19 cellular contexts compared by ENCODE assay signal in genomic region chr2:205833874-205834273, GRCh38.
DNase-seq lines count a peak whose midpoint lies in the region; ATAC-seq and TF ChIP-seq lines count a peak whose summit lies in the region.
"Had no signal": no experiment of that assay in that cellular context is flagged by ENCODE, and none has a peak within 500 bp of the region (broad histone marks: within the 10 kb centered on the region; RNA-seq: fewer than 3 reads in every experiment).

No MANE protein-coding gene starts in this region.

- H3K4me3 ChIP-seq in adipocyte (ENCODE audit: low read length) (no peak overlapping the region), uterus (no peak overlapping the region), SK-N-SH (ENCODE audit: low read depth in 2 of 2, low read length in 1 of 2) (no peak overlapping the region)
- H3K4me3 ChIP-seq: A549; BLaER1 treated with 17β-estradiol and CSF1 and Interleukin-3, amounts not matched to agents 10 nM and 100 nM; GM12878 had no signal

- intact Hi-C loops in sciatic nerve (cut with DNase I): no loop called here
- intact Hi-C loops in uterus (cut with DNase I; ENCODE audit: low total_unique reads): no loop called here

- H3K27me3 ChIP-seq in adipocyte (replicated peaks; ENCODE audit: control insufficient read depth, insufficient read depth, low read length) (peaks cover 20% of the 10 kb centered on the region), uterus (no peaks in the 10 kb centered on the region), SK-N-SH (ENCODE audit: insufficient read depth) (no peaks in the 10 kb centered on the region)
- H3K27me3 ChIP-seq: BLaER1 treated with 17β-estradiol and CSF1 and Interleukin-3, amounts not matched to agents 10 nM and 100 nM had no signal

- no peak overlapping the region for H3K4me3 Mint-ChIP-seq in nephron
- H3K4me3 Mint-ChIP-seq: B cell; CD4-positive, alpha-beta T cell; CD8-positive, alpha-beta T cell had no signal

- no peaks in the 10 kb centered on the region for H3K27me3 Mint-ChIP-seq in nephron (ENCODE audit: low read depth)

- H3K9me3 Mint-ChIP-seq in nephron: peaks cover 10% of the 10 kb centered on the region
- H3K9me3 Mint-ChIP-seq: CD4-positive, alpha-beta T cell; CD8-positive, alpha-beta T cell had no signal

- POLR2A ChIA-PET in SK-N-SH (lab: Yijun Ruan, JAX): no interaction called here

- WGBS in SK-N-SH (ENCODE audit: low lambda C conversion rate): 13% methylated on average over 2 of the region's 2 CpGs

- DNase-seq in adipocyte (ENCODE audit: low read depth) (peak; percentile 23), sciatic nerve (ENCODE audit: low spot score) (no peak), uterus (no peak), SK-N-SH (no peak)
- no peak for DNase-seq in activated T-cell treated with anti-CD3 and anti-CD28 coated beads, Interleukin-2, amount 50 U/mL, for 1 hour
- DNase-seq: AML-193; Caco-2; Calu3; CD4-positive, alpha-beta T cell; CD8-positive, alpha-beta T cell; DMS79 treated with DMSO at 0.1 percent for 48 hours had no signal

- peaks cover 60% of the 10 kb centered on the region for H3K4me1 Mint-ChIP-seq in nephron
- H3K4me1 Mint-ChIP-seq: B cell had no signal

- no peaks in the 10 kb centered on the region for H3K36me3 ChIP-seq in adipocyte (ENCODE audit: control insufficient read depth, insufficient read depth, low read length, severe bottlenecking)
- no peaks in the 10 kb centered on the region for H3K36me3 ChIP-seq in uterus
- H3K36me3 ChIP-seq in SK-N-SH (replicated peaks in 1 of 2; ENCODE audit: control insufficient read depth in 1 of 2, insufficient read depth in 2 of 2, low read length in 1 of 2): no peaks in the 10 kb centered on the region
- H3K36me3 ChIP-seq: BLaER1 treated with 17β-estradiol and CSF1 and Interleukin-3, amounts not matched to agents 10 nM and 100 nM had no signal

- H3K9me3 ChIP-seq in adipocyte (ENCODE audit: control insufficient read depth, low read length) (peaks cover 14% of the 10 kb centered on the region), uterus (no peaks in the 10 kb centered on the region), SK-N-SH (no peaks in the 10 kb centered on the region)
- H3K9me3 ChIP-seq: A549, Caco-2 had no signal

- no peak overlapping the region for H3K9ac ChIP-seq in adipocyte (ENCODE audit: low read length)
- no peak overlapping the region for H3K9ac ChIP-seq in SK-N-SH
- H3K9ac ChIP-seq: BLaER1 treated with 17β-estradiol and CSF1 and Interleukin-3, amounts not matched to agents 10 nM and 100 nM had no signal

- no peak overlapping the region for H2AFZ ChIP-seq in SK-N-SH (ENCODE audit: low read depth)

- H3K27ac Mint-ChIP-seq in nephron: peak overlapping the region; percentile 89
- H3K27ac Mint-ChIP-seq: B cell; CD4-positive, alpha-beta T cell; CD8-positive, alpha-beta T cell had no signal

- no peaks in the 10 kb centered on the region; the same call in 1 of the 2 replicates for H3K9me2 ChIP-seq in SK-N-SH

- H4K20me1 ChIP-seq in SK-N-SH (ENCODE audit: insufficient read depth): no peaks in the 10 kb centered on the region
- H4K20me1 ChIP-seq: BLaER1 treated with 17β-estradiol and CSF1 and Interleukin-3, amounts not matched to agents 10 nM and 100 nM had no signal

- no peak for TF ChIP-seq POLR2A in uterus (IDR thresholded peaks at IDR 0.05)

- H3K4me1 ChIP-seq in adipocyte (ENCODE audit: control insufficient read depth, insufficient read depth, low read length) (no peaks in the 10 kb centered on the region), uterus (no peaks in the 10 kb centered on the region), SK-N-SH (ENCODE audit: control insufficient read depth in 1 of 2, insufficient read depth in 2 of 2, low read depth in 1 of 2, low read length in 1 of 2) (peaks cover 0 to 11% of the 10 kb centered on the region in 2 experiments; a peak in 1 of 4 replicates)
- H3K4me1 ChIP-seq: A549, Caco-2 had no signal

- H3K4me2 ChIP-seq in SK-N-SH: no peak overlapping the region
- H3K4me2 ChIP-seq: A549 had no signal

- CTCF ChIA-PET in SK-N-SH (lab: Yijun Ruan, JAX): no interaction called here

- no peaks in the 10 kb centered on the region for H3K79me2 ChIP-seq in SK-N-SH (ENCODE audit: insufficient read depth)

- no peak for TF ChIP-seq CTCF in nephron (IDR thresholded peaks at IDR 0.05; ENCODE audit: unreplicated experiment in 3 of 3)
- no peak for TF ChIP-seq CTCF in uterus (IDR thresholded peaks at IDR 0.05)
- no peak for TF ChIP-seq CTCF in SK-N-SH (IDR thresholded peaks at IDR 0.05)

- ATAC-seq in sciatic nerve (peak; percentile 50), HG02623 (IDR thresholded peaks at IDR 0.05; ENCODE audit: unreplicated experiment) (no peak)
- ATAC-seq: A549; CD8-positive, alpha-beta T cell; GM12878 had no signal

- no peaks in the 10 kb centered on the region for H3F3A ChIP-seq in SK-N-SH (replicated peaks; ENCODE audit: insufficient read depth)

- no peaks in the 10 kb centered on the region for H3K36me3 Mint-ChIP-seq in nephron (ENCODE audit: low read depth)
- H3K36me3 Mint-ChIP-seq: CD8-positive, alpha-beta T cell had no signal

- no peak for TF ChIP-seq RAD21 in SK-N-SH (IDR thresholded peaks at IDR 0.05; ENCODE audit: low read length)

- no peak for TF ChIP-seq EP300 in SK-N-SH (IDR thresholded peaks at IDR 0.05; ENCODE audit: borderline replicate concordance in 1 of 2, low read depth in 1 of 2, low read length in 1 of 2)

- H3K27ac ChIP-seq in uterus: peak overlapping the region; percentile 36 to 79
- H3K27ac ChIP-seq in SK-N-SH (ENCODE audit: low read depth in 2 of 2, low read length in 1 of 2): no peak overlapping the region
- H3K27ac ChIP-seq: 22Rv1; A549; BLaER1 treated with 17β-estradiol and CSF1 and Interleukin-3, amounts not matched to agents 10 nM and 100 nM; C4-2B had no signal

TF ChIP-seq in SK-N-SH, 30 proteins besides CTCF, POLR2A, EP300 and RAD21:
- no peak for TF ChIP-seq NRF1 (IDR thresholded peaks at IDR 0.05; ENCODE audit: low read depth, low read length)
- no peak for TF ChIP-seq MAX (IDR thresholded peaks at IDR 0.05; ENCODE audit: low read depth)
- TF ChIP-seq REST (IDR thresholded peaks at IDR 0.05; ENCODE audit: low read depth, low read length): no peak
- no peak for TF ChIP-seq IRF3 (IDR thresholded peaks at IDR 0.05; ENCODE audit: low read depth, low read length)
- TF ChIP-seq GABPA (IDR thresholded peaks at IDR 0.05; ENCODE audit: low read depth): no peak
- TF ChIP-seq POLR2AphosphoS5 (IDR thresholded peaks at IDR 0.05; ENCODE audit: low read depth, low read length): no peak
TF ChIP-seq in SK-N-SH: peak in this region for 0.

Comparison
In these comparisons a context has a peak if more than half of its experiments do, and no peak if none do; other contexts are left out.
1. H3K27ac ChIP-seq: peak in uterus (2 of 2); none in SK-N-SH (0 of 2).